In the genomic region with DNA sequence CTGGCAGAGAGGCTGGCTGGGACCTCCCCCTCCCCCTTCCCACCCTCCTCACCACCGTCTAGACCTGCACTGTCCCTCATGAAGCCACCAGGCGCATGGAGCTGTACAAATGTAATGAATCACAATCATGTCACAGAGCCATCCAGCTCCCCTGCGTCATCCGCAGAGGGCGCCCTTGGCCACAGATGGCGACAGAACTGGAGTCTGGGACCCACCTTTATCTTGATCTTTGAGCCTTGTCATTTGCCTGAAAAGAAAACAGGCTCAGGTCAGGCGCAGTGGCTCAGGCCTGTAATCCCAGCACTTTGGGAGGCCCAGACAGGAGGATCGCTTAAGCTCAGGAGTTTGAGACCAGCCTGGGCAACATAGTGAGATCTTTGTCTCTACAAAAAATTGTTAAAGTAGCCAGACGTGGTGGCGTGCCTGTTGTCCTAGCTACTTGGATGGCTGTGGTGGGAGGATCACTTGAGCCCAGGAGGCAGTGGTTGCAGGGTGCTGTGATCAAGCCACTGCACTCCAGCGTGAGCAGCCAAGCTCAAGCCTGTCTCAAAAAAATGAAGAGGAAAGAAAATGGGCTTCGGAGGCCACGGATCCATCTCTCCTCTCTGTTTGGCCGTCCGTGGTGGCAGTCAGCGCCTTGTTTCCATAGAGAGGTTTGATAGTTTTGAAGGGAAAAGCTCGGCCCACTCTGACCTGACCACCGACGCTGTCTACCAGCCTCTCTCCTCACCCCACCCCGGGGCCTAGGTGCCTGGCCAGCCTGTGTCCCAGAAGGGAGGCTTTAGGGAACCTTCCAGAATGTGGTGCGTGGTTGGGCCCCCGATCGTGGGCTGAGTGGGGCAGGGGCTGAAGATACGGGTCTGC, we compare ENCODE assay signal across 1 cellular context.
TF ChIP-seq lines count a peak whose summit lies in the region.

No MANE protein-coding gene starts in this region.

TF ChIP-seq in HepG2, 621 proteins besides CTCF, POLR2A, EP300 and RAD21 (continued from another document and continues in another):
- TF ChIP-seq, protein P1, sequence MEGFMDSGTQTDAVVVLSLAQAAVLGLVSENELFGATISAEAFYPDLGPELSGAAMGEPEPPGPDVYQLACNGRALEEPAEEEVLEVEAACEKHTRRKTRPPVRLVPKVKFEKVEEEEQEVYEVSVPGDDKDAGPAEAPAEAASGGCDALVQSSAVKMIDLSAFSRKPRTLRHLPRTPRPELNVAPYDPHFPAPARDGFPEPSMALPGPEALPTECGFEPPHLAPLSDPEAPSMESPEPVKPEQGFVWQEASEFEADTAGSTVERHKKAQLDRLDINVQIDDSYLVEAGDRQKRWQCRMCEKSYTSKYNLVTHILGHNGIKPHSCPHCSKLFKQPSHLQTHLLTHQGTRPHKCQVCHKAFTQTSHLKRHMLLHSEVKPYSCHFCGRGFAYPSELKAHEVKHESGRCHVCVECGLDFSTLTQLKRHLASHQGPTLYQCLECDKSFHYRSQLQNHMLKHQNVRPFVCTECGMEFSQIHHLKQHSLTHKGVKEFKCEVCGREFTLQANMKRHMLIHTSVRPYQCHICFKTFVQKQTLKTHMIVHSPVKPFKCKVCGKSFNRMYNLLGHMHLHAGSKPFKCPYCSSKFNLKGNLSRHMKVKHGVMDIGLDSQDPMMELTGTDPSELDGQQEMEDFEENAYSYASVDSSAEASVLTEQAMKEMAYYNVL (CRISPR knock-in tag; IDR thresholded peaks at IDR 0.05; ENCODE audit: borderline replicate concordance): peak; percentile 67; the same call in 1 of the 2 replicates
- TF ChIP-seq, protein P2, sequence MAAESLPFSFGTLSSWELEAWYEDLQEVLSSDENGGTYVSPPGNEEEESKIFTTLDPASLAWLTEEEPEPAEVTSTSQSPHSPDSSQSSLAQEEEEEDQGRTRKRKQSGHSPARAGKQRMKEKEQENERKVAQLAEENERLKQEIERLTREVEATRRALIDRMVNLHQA (CRISPR knock-in tag; IDR thresholded peaks at IDR 0.05): peak; percentile 82; the same call in 1 of the 2 replicates
- TF ChIP-seq CEBPB (IDR thresholded peaks at IDR 0.05; ENCODE audit: borderline replicate concordance, low read depth, low read length) (peak; percentile 67; the same call in 1 of the 2 replicates), AGO2 (optimal IDR thresholded peaks at IDR 0.05; ENCODE audit: low read depth, low read length) (no peak), MBNL3 (CRISPR knock-in tag; conservative IDR thresholded peaks at IDR 0.05) (no peak), ZNF576 (CRISPR knock-in tag; IDR thresholded peaks at IDR 0.05) (no peak), REXO4 (CRISPR knock-in tag; IDR thresholded peaks at IDR 0.05; ENCODE audit: borderline replicate concordance) (0 out of 2 replicates have a peak, but pooled peaks have one; percentile 38), CHD2 (IDR thresholded peaks at IDR 0.05; ENCODE audit: low read depth, low read length) (no peak), GTF3A (CRISPR knock-in tag; conservative IDR thresholded peaks at IDR 0.05) (peak; percentile 87; the same call in 1 of the 2 replicates), ZNF503 (CRISPR knock-in tag; IDR thresholded peaks at IDR 0.05) (no peak), MIER2 (CRISPR knock-in tag; IDR thresholded peaks at IDR 0.05) (peak; percentile 88), NFRKB (IDR thresholded peaks at IDR 0.05) (no peak), PHF21A (CRISPR knock-in tag; IDR thresholded peaks at IDR 0.05) (peak; percentile 96), ZFP36 (IDR thresholded peaks at IDR 0.05; ENCODE audit: borderline replicate concordance, low read depth, low read length, partially characterized antibody) (peak; percentile 65), DNMT3B (CRISPR knock-in tag; conservative IDR thresholded peaks at IDR 0.05) (peak; percentile 71; the same call in 1 of the 2 replicates), ZNF446 (CRISPR knock-in tag; IDR thresholded peaks at IDR 0.05) (no peak), ZBTB4 (CRISPR knock-in tag; IDR thresholded peaks at IDR 0.05; ENCODE audit: borderline replicate concordance) (peak; percentile 70; the same call in 1 of the 2 replicates), NR0B2 (CRISPR knock-in tag; IDR thresholded peaks at IDR 0.05) (0 out of 2 replicates have a peak, but pooled peaks have one; percentile 62), ZNF367 (CRISPR knock-in tag; IDR thresholded peaks at IDR 0.05; ENCODE audit: borderline replicate concordance) (no peak), ZNF234 (CRISPR knock-in tag; conservative IDR thresholded peaks at IDR 0.05) (no peak), TCF7 (IDR thresholded peaks at IDR 0.05; ENCODE audit: low read depth) (no peak), SIN3A (IDR thresholded peaks at IDR 0.05; ENCODE audit: borderline replicate concordance, low read depth, low read length) (peak; percentile 52; the same call in 1 of the 2 replicates), RARG (CRISPR knock-in tag; IDR thresholded peaks at IDR 0.05; ENCODE audit: low read depth) (no peak), HES4 (CRISPR knock-in tag; IDR thresholded peaks at IDR 0.05; ENCODE audit: borderline replicate concordance) (no peak; the same call in none of the 2 replicates), ONECUT2 (CRISPR knock-in tag; IDR thresholded peaks at IDR 0.05) (no peak), ZBTB7A (CRISPR knock-in tag; IDR thresholded peaks at IDR 0.05) (peak; percentile 83), SRF (IDR thresholded peaks at IDR 0.05; ENCODE audit: low read depth, low read length) (peak; percentile 4; the same call in 1 of the 2 replicates), NPAS2 (CRISPR knock-in tag; IDR thresholded peaks at IDR 0.05; ENCODE audit: borderline replicate concordance) (no peak), ZNF546 (CRISPR knock-in tag; conservative IDR thresholded peaks at IDR 0.05) (0 out of 2 replicates have a peak, but pooled peaks have one; percentile 23), BORCS8-MEF2B (CRISPR knock-in tag; IDR thresholded peaks at IDR 0.05) (peak; percentile 76), ZNF354B (CRISPR knock-in tag; IDR thresholded peaks at IDR 0.05) (no peak)
- TF ChIP-seq, protein P3, sequence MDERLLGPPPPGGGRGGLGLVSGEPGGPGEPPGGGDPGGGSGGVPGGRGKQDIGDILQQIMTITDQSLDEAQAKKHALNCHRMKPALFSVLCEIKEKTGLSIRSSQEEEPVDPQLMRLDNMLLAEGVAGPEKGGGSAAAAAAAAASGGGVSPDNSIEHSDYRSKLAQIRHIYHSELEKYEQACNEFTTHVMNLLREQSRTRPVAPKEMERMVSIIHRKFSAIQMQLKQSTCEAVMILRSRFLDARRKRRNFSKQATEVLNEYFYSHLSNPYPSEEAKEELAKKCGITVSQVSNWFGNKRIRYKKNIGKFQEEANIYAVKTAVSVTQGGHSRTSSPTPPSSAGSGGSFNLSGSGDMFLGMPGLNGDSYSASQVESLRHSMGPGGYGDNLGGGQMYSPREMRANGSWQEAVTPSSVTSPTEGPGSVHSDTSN (CRISPR knock-in tag; IDR thresholded peaks at IDR 0.05): peak; percentile 66; the same call in 1 of the 2 replicates
- TF ChIP-seq, protein P4, sequence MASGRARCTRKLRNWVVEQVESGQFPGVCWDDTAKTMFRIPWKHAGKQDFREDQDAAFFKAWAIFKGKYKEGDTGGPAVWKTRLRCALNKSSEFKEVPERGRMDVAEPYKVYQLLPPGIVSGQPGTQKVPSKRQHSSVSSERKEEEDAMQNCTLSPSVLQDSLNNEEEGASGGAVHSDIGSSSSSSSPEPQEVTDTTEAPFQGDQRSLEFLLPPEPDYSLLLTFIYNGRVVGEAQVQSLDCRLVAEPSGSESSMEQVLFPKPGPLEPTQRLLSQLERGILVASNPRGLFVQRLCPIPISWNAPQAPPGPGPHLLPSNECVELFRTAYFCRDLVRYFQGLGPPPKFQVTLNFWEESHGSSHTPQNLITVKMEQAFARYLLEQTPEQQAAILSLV (CRISPR knock-in tag; IDR thresholded peaks at IDR 0.05; ENCODE audit: borderline replicate concordance): peak; percentile 68
- TF ChIP-seq, protein P5, sequence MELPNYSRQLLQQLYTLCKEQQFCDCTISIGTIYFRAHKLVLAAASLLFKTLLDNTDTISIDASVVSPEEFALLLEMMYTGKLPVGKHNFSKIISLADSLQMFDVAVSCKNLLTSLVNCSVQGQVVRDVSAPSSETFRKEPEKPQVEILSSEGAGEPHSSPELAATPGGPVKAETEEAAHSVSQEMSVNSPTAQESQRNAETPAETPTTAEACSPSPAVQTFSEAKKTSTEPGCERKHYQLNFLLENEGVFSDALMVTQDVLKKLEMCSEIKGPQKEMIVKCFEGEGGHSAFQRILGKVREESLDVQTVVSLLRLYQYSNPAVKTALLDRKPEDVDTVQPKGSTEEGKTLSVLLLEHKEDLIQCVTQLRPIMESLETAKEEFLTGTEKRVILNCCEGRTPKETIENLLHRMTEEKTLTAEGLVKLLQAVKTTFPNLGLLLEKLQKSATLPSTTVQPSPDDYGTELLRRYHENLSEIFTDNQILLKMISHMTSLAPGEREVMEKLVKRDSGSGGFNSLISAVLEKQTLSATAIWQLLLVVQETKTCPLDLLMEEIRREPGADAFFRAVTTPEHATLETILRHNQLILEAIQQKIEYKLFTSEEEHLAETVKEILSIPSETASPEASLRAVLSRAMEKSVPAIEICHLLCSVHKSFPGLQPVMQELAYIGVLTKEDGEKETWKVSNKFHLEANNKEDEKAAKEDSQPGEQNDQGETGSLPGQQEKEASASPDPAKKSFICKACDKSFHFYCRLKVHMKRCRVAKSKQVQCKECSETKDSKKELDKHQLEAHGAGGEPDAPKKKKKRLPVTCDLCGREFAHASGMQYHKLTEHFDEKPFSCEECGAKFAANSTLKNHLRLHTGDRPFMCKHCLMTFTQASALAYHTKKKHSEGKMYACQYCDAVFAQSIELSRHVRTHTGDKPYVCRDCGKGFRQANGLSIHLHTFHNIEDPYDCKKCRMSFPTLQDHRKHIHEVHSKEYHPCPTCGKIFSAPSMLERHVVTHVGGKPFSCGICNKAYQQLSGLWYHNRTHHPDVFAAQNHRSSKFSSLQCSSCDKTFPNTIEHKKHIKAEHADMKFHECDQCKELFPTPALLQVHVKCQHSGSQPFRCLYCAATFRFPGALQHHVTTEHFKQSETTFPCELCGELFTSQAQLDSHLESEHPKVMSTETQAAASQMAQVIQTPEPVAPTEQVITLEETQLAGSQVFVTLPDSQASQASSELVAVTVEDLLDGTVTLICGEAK (IDR thresholded peaks at IDR 0.05): no peak
- TF ChIP-seq, protein P5 (CRISPR knock-in tag; IDR thresholded peaks at IDR 0.05): no peak; the same call in 1 of the 2 replicates
